Comparison of ENCODE assay signal across 8 cellular contexts in genomic region chr12:82627799-82628198, GRCh38. TPM values are rescaled to one million over a fixed set of nuclear protein-coding genes. Genes with fewer than 3 reads are reported as not detected.
DNase-seq lines count a peak whose midpoint lies in the region; ATAC-seq and TF ChIP-seq lines count a peak whose summit lies in the region.

No MANE protein-coding gene starts in this region.

- peaks cover 0 to 4% of the 10 kb centered on the region in 2 donors for H3K4me1 ChIP-seq in thyroid gland

- no peak for TF ChIP-seq POLR2A in thyroid gland (IDR thresholded peaks at IDR 0.05)

- CTCF ChIA-PET in activated CD8-positive, alpha-beta memory T cell treated with anti-CD3 and anti-CD28 coated beads, Interleukin-2, amount 10 ng/mL, durations not matched to agents 7 days and 5 days (lab: Charles Lee) = no interaction called here

- no peaks in the 10 kb centered on the region for H3K4me1 Mint-ChIP-seq in activated CD8-positive, alpha-beta memory T cell treated with anti-CD3 and anti-CD28 coated beads, Interleukin-2, amount 10 ng/mL, durations not matched to agents 7 days and 5 days

- no peaks in the 10 kb centered on the region for H3K9me3 Mint-ChIP-seq in activated CD8-positive, alpha-beta memory T cell treated with anti-CD3 and anti-CD28 coated beads, Interleukin-2, amount 10 ng/mL, durations not matched to agents 7 days and 5 days (ENCODE audit: low read depth)

- TF ChIP-seq CTCF in fibroblast of mammary gland (conservative IDR thresholded peaks at IDR 0.05; ENCODE audit: control insufficient read depth, insufficient read depth, low read depth, low read length) (peak; percentile 40), thyroid gland (IDR thresholded peaks at IDR 0.05) (peak in 4 of 6 experiments; percentile 27 to 61 (median 48))

- H3K27me3 Mint-ChIP-seq in activated CD8-positive, alpha-beta memory T cell treated with anti-CD3 and anti-CD28 coated beads, Interleukin-2, amount 10 ng/mL, durations not matched to agents 7 days and 5 days = no peaks in the 10 kb centered on the region

- H3K4me3 ChIP-seq in fibroblast of mammary gland (ENCODE audit: control insufficient read depth, low read depth, low read length) (no peak overlapping the region), thyroid gland (replicated peaks in 1 of 3) (no peak overlapping the region)

- H3K36me3 ChIP-seq in thyroid gland = no peaks in the 10 kb centered on the region

- ATAC-seq in GM21825 (IDR thresholded peaks at IDR 0.05; ENCODE audit: unreplicated experiment) = peak; percentile 72
- ATAC-seq in activated CD8-positive, alpha-beta memory T cell treated with anti-CD3 and anti-CD28 coated beads, Interleukin-2, amount 10 ng/mL, durations not matched to agents 7 days and 5 days = no peak

- no peak overlapping the region for H3K27ac Mint-ChIP-seq in activated CD8-positive, alpha-beta memory T cell treated with anti-CD3 and anti-CD28 coated beads, Interleukin-2, amount 10 ng/mL, durations not matched to agents 7 days and 5 days

- no peak overlapping the region for H3K27ac ChIP-seq in thyroid gland

- DNase-seq in DMS153 treated with DMSO at 0.1 percent for 48 hours (lab: John Stamatoyannopoulos, UW; ENCODE audit: unreplicated experiment) = peak; percentile 27
- DNase-seq in NCI-H345 treated with DMSO at 0.1 percent for 48 hours (lab: John Stamatoyannopoulos, UW; ENCODE audit: unreplicated experiment) = peak; percentile 5
- peak; percentile 28 for DNase-seq in fibroblast of mammary gland (ENCODE audit: low read depth)
- no peak for DNase-seq in thyroid gland
- DNase-seq in T1000 (lab: John Stamatoyannopoulos, UW) = no peak
- no peak for DNase-seq in mesenteric fat pad (ENCODE audit: low spot score)
- no peak for DNase-seq in activated CD8-positive, alpha-beta memory T cell treated with anti-CD3 and anti-CD28 coated beads, Interleukin-2, amount 10 ng/mL, durations not matched to agents 7 days and 5 days

- no peak overlapping the region for H3K4me3 Mint-ChIP-seq in activated CD8-positive, alpha-beta memory T cell treated with anti-CD3 and anti-CD28 coated beads, Interleukin-2, amount 10 ng/mL, durations not matched to agents 7 days and 5 days

- H3K9me3 ChIP-seq in thyroid gland = no peaks in the 10 kb centered on the region

- intact Hi-C loops in thyroid gland (cut with DNase I) = no loop called here

- no peaks in the 10 kb centered on the region for H3K36me3 Mint-ChIP-seq in activated CD8-positive, alpha-beta memory T cell treated with anti-CD3 and anti-CD28 coated beads, Interleukin-2, amount 10 ng/mL, durations not matched to agents 7 days and 5 days

- WGBS in thyroid gland, 2 donors = 56 to 57% methylated on average over 7 of the region's 7 CpGs

- no peaks in the 10 kb centered on the region for H3K27me3 ChIP-seq in thyroid gland

RNA-seq across cellular contexts. Expression of gene TMTC2, which starts 58.9 kb away (rescaled TPM):
- total RNA-seq in thyroid gland = 10 to 100 TPM; 18.8 to 30.7 (median 21.0) TPM
- 7.0 TPM for total RNA-seq in mesenteric fat pad
- 1 to 10 TPM; 3.3 to 4.5 TPM for total RNA-seq in activated CD8-positive, alpha-beta memory T cell treated with anti-CD3 and anti-CD28 coated beads, Interleukin-2, amount 10 ng/mL, durations not matched to agents 7 days and 5 days

Comparison
In these comparisons a context has a peak if more than half of its experiments do, and no peak if none do; other contexts are left out.
1. DNase-seq: peak in DMS153 treated with DMSO at 0.1 percent for 48 hours (single experiment), NCI-H345 treated with DMSO at 0.1 percent for 48 hours (single experiment) and fibroblast of mammary gland (single experiment); none in thyroid gland (0 of 2), T1000 (single experiment), mesenteric fat pad (single experiment) and activated CD8-positive, alpha-beta memory T cell treated with anti-CD3 and anti-CD28 coated beads, Interleukin-2, amount 10 ng/mL, durations not matched to agents 7 days and 5 days (single experiment).